ENCODE assay signal across 22 cellular contexts in the genomic region with DNA sequence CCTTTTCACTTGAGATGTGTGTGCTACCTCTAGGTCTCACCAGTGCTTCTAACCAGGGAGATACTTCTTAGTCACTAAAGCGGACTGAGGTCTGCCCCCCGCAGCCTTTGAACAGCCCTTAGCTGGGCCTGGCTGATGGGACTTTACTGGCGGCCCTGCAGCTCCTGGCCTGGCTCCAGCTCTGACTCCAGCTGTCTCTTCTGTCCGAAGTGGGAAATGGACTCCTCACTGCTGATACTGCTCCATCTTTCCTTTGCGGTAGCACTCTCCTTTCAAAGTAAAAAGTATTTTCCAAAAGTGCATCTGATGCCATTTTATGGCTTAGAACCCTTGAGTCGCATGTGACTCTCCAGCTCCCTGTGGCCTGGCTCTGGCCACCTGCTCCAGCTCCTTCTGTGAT.
"Had no signal": no experiment of that assay in that cellular context is flagged by ENCODE, and none has a peak within 500 bp of the region (broad histone marks: within the 10 kb centered on the region; RNA-seq: fewer than 3 reads in every experiment).

No MANE protein-coding gene starts in this region.

- H3K4me1 ChIP-seq: foreskin keratinocyte, lower lobe of right lung, testis, vagina had no signal

- H3K4me3 ChIP-seq: lower lobe of right lung, ovary, smooth muscle cell, testis, vagina had no signal

- ATAC-seq: activated naive CD4-positive, alpha-beta T cell treated with anti-CD3 and anti-CD28 coated beads, Interleukin-2, amount 50 U/mL, for 72 hours; foreskin keratinocyte; lower lobe of right lung; sciatic nerve; stimulated activated naive B cell treated with anti-CD40 and anti-IgM and Interleukin-4, amounts not matched to agents 10 μg/mL and 1 μg/mL and 100 μg/mL, for 72 hours; T-cell had no signal

- H3K36me3 ChIP-seq: ovary, vagina, WERI-Rb-1 had no signal

- DNase-seq: activated CD4-positive, alpha-beta T cell treated with anti-CD3 and anti-CD28 coated beads, Interleukin-2, amount 10 ng/mL, durations not matched to agents 7 days and 5 days; activated CD4-positive, CD25-positive, alpha-beta regulatory T cell treated with anti-CD3 and anti-CD28 coated beads, Interleukin-2, amount 50 U/mL, for 72 hours; activated T-cell treated with anti-CD3 and anti-CD28 coated beads, Interleukin-2, amount 50 U/mL, for 1 hour; aorta; dermis blood vessel endothelial cell; effector CD8-positive, alpha-beta T cell; foreskin keratinocyte; glutamatergic neuron; left colon; lower lobe of right lung; ovary; stimulated activated CD4-positive, alpha-beta T cell treated with anti-CD3 and anti-CD28 coated beads, Interleukin-15, amount 100 ng/mL, for 24 hours; stimulated activated CD4-positive, alpha-beta T cell treated with anti-CD3 and anti-CD28 coated beads, Interleukin-2, amount 100 ng/mL, for 48 hours; stimulated activated CD8-positive, alpha-beta memory T cell treated with anti-CD3 and anti-CD28 coated beads, Interleukin-4, amount 100 ng/mL, for 48 hours; stimulated activated naive B cell treated with anti-CD40 and anti-IgM and Interleukin-4, amounts not matched to agents 10 μg/mL and 1 μg/mL and 100 μg/mL, for 72 hours; T-cell; testis; WERI-Rb-1 had no signal

- H3K27ac ChIP-seq: foreskin keratinocyte, lower lobe of right lung, ovary, testis, vagina, WERI-Rb-1 had no signal

- H3K9me3 ChIP-seq: lower lobe of right lung, ovary, testis, vagina had no signal

- H3K27me3 ChIP-seq: foreskin keratinocyte, ovary, testis, vagina had no signal
